In the genomic region with DNA sequence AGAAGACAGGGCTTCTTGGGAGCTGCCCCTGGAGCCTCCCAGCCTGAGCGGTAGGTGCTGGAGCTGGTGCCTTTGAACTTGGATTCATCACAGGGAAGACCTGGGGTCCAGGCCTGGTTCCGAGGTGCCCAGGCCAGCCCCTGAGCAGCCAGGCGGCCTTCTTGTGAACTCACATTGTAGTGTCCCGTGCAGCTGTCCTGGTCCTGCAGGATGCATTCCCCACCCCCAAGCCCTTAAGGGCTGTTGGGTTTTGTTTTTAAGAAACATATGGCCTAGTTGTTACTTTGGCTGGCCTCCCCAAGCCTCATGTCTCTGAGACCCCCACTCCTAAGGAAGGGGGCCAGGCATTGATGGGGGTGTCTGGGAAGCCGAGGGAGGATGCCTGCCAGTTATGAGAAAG, we compare ENCODE assay signal across 13 cellular contexts.
DNase-seq lines count a peak whose midpoint lies in the region; ATAC-seq and TF ChIP-seq lines count a peak whose summit lies in the region.
"Had no signal": no experiment of that assay in that cellular context is flagged by ENCODE, and none has a peak within 500 bp of the region (broad histone marks: within the 10 kb centered on the region; RNA-seq: fewer than 3 reads in every experiment).

No MANE protein-coding gene starts in this region.

- peaks cover 34% of the 10 kb centered on the region for H3K36me3 ChIP-seq in BLaER1
- no peaks in the 10 kb centered on the region for H3K36me3 ChIP-seq in tibial nerve

- H3K36me3 Mint-ChIP-seq in brain (peaks cover 20% of the 10 kb centered on the region), nephron (ENCODE audit: low read depth) (peaks cover 14% of the 10 kb centered on the region)

- no peaks in the 10 kb centered on the region for H3K9me3 ChIP-seq in BLaER1
- H3K9me3 ChIP-seq in tibial nerve = no peaks in the 10 kb centered on the region

- H3K27me3 Mint-ChIP-seq in brain (no peaks in the 10 kb centered on the region), nephron (ENCODE audit: low read depth) (no peaks in the 10 kb centered on the region)
- H3K27me3 Mint-ChIP-seq: effector memory CD8-positive, alpha-beta T cell had no signal

- H3K4me1 ChIP-seq in BLaER1 = peaks cover 96% of the 10 kb centered on the region
- peaks cover 0 to 77% (median 28%) of the 10 kb centered on the region in 4 donors for H3K4me1 ChIP-seq in tibial nerve

- H3K9me3 Mint-ChIP-seq in brain = no peaks in the 10 kb centered on the region
- H3K9me3 Mint-ChIP-seq in nephron = no peaks in the 10 kb centered on the region
- H3K9me3 Mint-ChIP-seq: effector memory CD8-positive, alpha-beta T cell had no signal

- TF ChIP-seq POLR2A in tibial nerve (IDR thresholded peaks at IDR 0.05) = no peak

- H3K4me3 ChIP-seq in BLaER1 = no peak overlapping the region
- H3K4me3 ChIP-seq in tibial nerve = no peak overlapping the region

- H3K4me3 Mint-ChIP-seq in brain (peak overlapping the region in 3 of 5 experiments; percentile 42 to 50 (median 46)), nephron (peak overlapping the region; percentile 17 to 43 (median 22))
- H3K4me3 Mint-ChIP-seq: effector memory CD8-positive, alpha-beta T cell had no signal

- TF ChIP-seq CTCF in brain (conservative IDR thresholded peaks at IDR 0.05) = no peak
- no peak for TF ChIP-seq CTCF in nephron (IDR thresholded peaks at IDR 0.05; ENCODE audit: unreplicated experiment in 3 of 3)
- no peak for TF ChIP-seq CTCF in tibial nerve (IDR thresholded peaks at IDR 0.05)

- H3K4me1 Mint-ChIP-seq in brain = peaks cover 95% of the 10 kb centered on the region
- peaks cover 85% of the 10 kb centered on the region for H3K4me1 Mint-ChIP-seq in nephron

- peaks cover 100% of the 10 kb centered on the region for H4K20me1 ChIP-seq in BLaER1

- H3K9ac ChIP-seq in BLaER1 = peak overlapping the region; percentile 69

- H3K27ac Mint-ChIP-seq in brain = peak overlapping the region; percentile 87 to 98 (median 96)
- H3K27ac Mint-ChIP-seq in nephron = peak overlapping the region; percentile 93 to 98 (median 96)
- H3K27ac Mint-ChIP-seq: effector memory CD8-positive, alpha-beta T cell had no signal

- peak; percentile 15 for ATAC-seq in HG03432 (IDR thresholded peaks at IDR 0.05; ENCODE audit: unreplicated experiment)
- no peak for ATAC-seq in HG02870 (IDR thresholded peaks at IDR 0.05; ENCODE audit: unreplicated experiment)
- ATAC-seq: effector memory CD8-positive, alpha-beta T cell; left lobe of liver had no signal

- DNase-seq in NCI-H2107 treated with DMSO at 0.1 percent for 48 hours (lab: John Stamatoyannopoulos, UW; ENCODE audit: unreplicated experiment) (no peak), tibial nerve (ENCODE audit: low spot score in 2 of 2) (no peak)
- DNase-seq in stimulated activated CD4-positive, alpha-beta T cell treated with anti-CD3 and anti-CD28 coated beads, Interleukin-4, amount 100 ng/mL, for 24 hours = no peak
- DNase-seq: activated CD8-positive, alpha-beta memory T cell treated with anti-CD3 and anti-CD28 coated beads, Interleukin-2, amount 50 U/mL, for 48 hours; effector memory CD8-positive, alpha-beta T cell; NCI-H1417 treated with DMSO at 0.1 percent for 48 hours had no signal

- peak overlapping the region; percentile 70 for H3K27ac ChIP-seq in BLaER1
- peak overlapping the region in 2 of 4 donors; percentile 17 to 40 for H3K27ac ChIP-seq in tibial nerve
- H3K27ac ChIP-seq: VCaP had no signal

- 73 to 79% methylated on average over 4 to 5 of the region's 5 CpGs for WGBS in tibial nerve, 2 donors

- H3K4me2 ChIP-seq in BLaER1 = peak overlapping the region; percentile 86

- TF ChIP-seq EP300 in tibial nerve (IDR thresholded peaks at IDR 0.05) = no peak

- H3K27me3 ChIP-seq in BLaER1 = no peaks in the 10 kb centered on the region
- no peaks in the 10 kb centered on the region for H3K27me3 ChIP-seq in tibial nerve
